In genomic region chr7:130881091-130881798, GRCh38 we compare ENCODE assay signal across 11 cellular contexts.
A peak's percentile ranks its signal among the peaks of the same experiment; 100 is the strongest.
DNase-seq lines count a peak whose midpoint lies in the region; ATAC-seq, FAIRE-seq and TF ChIP-seq lines count a peak whose summit lies in the region.
"Had no signal": no experiment of that assay in that cellular context is flagged by ENCODE, and none has a peak within 500 bp of the region (broad histone marks: within the 10 kb centered on the region; RNA-seq: fewer than 3 reads in every experiment).

No MANE protein-coding gene starts in this region.

- H3K27me3 Mint-ChIP-seq in astrocyte (ENCODE audit: low read depth, unreplicated experiment) (no peaks in the 10 kb centered on the region), memory B cell (no peaks in the 10 kb centered on the region), nephron progenitor cell (ENCODE audit: low read depth, poor library complexity) (peaks cover 10% of the 10 kb centered on the region)

- H3K4me3 ChIP-seq in heart left ventricle (no peak overlapping the region), astrocyte (ENCODE audit: insufficient read depth, low read depth, low read length) (no peak overlapping the region), tibial nerve (no peak overlapping the region)

- peaks cover 80% of the 10 kb centered on the region for H4K20me1 ChIP-seq in astrocyte (ENCODE audit: insufficient read depth, low read length)

- TF ChIP-seq POLR2A in heart left ventricle (IDR thresholded peaks at IDR 0.05) (no peak), tibial nerve (IDR thresholded peaks at IDR 0.05) (no peak)

- no peak overlapping the region for H3K9ac ChIP-seq in astrocyte (ENCODE audit: low read length)

- peaks cover 45% of the 10 kb centered on the region for H3K36me3 Mint-ChIP-seq in astrocyte (ENCODE audit: low read depth, unreplicated experiment)
- peaks cover 18% of the 10 kb centered on the region for H3K36me3 Mint-ChIP-seq in memory B cell
- H3K36me3 Mint-ChIP-seq in nephron progenitor cell (ENCODE audit: low read depth), result no peaks in the 10 kb centered on the region

- H3K9me3 ChIP-seq in heart left ventricle (no peaks in the 10 kb centered on the region), astrocyte (ENCODE audit: insufficient read depth, low read depth, low read length) (no peaks in the 10 kb centered on the region), tibial nerve (no peaks in the 10 kb centered on the region)

- DNase-seq in heart left ventricle (no peak), left cardiac atrium (no peak), astrocyte (ENCODE audit: low read depth) (no peak), memory B cell (ENCODE audit: low spot score in 2 of 2) (no peak), tibial nerve (ENCODE audit: low spot score in 2 of 2) (no peak), occipital lobe (lab: John Stamatoyannopoulos, UW) (no peak), nephron progenitor cell (no peak)
- DNase-seq: COR-L47 had no signal

- ATAC-seq in heart left ventricle, result peak in 2 of 4 donors; percentile 4 to 34
- ATAC-seq in left cardiac atrium, result no peak
- no peak for ATAC-seq in memory B cell (ENCODE audit: low read depth)
- no peak for ATAC-seq in GM19351 (IDR thresholded peaks at IDR 0.05; ENCODE audit: unreplicated experiment)

- H3K36me3 ChIP-seq in heart left ventricle (peaks cover 3 to 96% (median 84%) of the 10 kb centered on the region in 9 donors), astrocyte (ENCODE audit: insufficient read depth, low read length) (peaks cover 86% of the 10 kb centered on the region), tibial nerve (peaks cover 0 to 61% (median 20%) of the 10 kb centered on the region in 3 donors)

- H3K9me3 Mint-ChIP-seq in astrocyte (ENCODE audit: unreplicated experiment), result no peaks in the 10 kb centered on the region
- no peaks in the 10 kb centered on the region for H3K9me3 Mint-ChIP-seq in memory B cell
- no peaks in the 10 kb centered on the region for H3K9me3 Mint-ChIP-seq in nephron progenitor cell

- TF ChIP-seq CTCF in heart left ventricle (IDR thresholded peaks at IDR 0.05), result no peak
- no peak for TF ChIP-seq CTCF in astrocyte (IDR thresholded peaks at IDR 0.05; ENCODE audit: insufficient read depth, low read depth, low read length)
- no peak for TF ChIP-seq CTCF in tibial nerve (IDR thresholded peaks at IDR 0.05)
- TF ChIP-seq CTCF in nephron progenitor cell (IDR thresholded peaks at IDR 0.05), result no peak

- H3K27me3 ChIP-seq in heart left ventricle, result no peaks in the 10 kb centered on the region
- H3K27me3 ChIP-seq in astrocyte (ENCODE audit: insufficient read depth, low read length), result no peaks in the 10 kb centered on the region
- H3K27me3 ChIP-seq in tibial nerve, result no peaks in the 10 kb centered on the region

- H3K4me1 ChIP-seq in heart left ventricle (peaks cover 3 to 52% (median 23%) of the 10 kb centered on the region in 12 donors), astrocyte (ENCODE audit: insufficient read depth, low read length) (peaks cover 27% of the 10 kb centered on the region), tibial nerve (peaks cover 0 to 86% (median 51%) of the 10 kb centered on the region in 4 donors)

- 57 to 69% (median 59%) methylated on average over 3 of the region's 3 CpGs for WGBS in heart left ventricle, 4 donors
- WGBS in tibial nerve, 2 donors, result 29 to 38% methylated on average over 3 of the region's 3 CpGs

- H3K27ac ChIP-seq in heart left ventricle, result peak overlapping the region in 10 of 12 donors; percentile 10 to 66 (median 31)
- peak overlapping the region; percentile 26 for H3K27ac ChIP-seq in astrocyte (ENCODE audit: low read depth, low read length)
- peak overlapping the region; percentile 61 to 94 (median 76) for H3K27ac ChIP-seq in tibial nerve
- H3K27ac ChIP-seq: HL-60 had no signal

- peaks cover 97% of the 10 kb centered on the region for H3K79me2 ChIP-seq in astrocyte (ENCODE audit: insufficient read depth, low read length)

- no peak for TF ChIP-seq EP300 in tibial nerve (IDR thresholded peaks at IDR 0.05)

- H3K4me3 Mint-ChIP-seq in astrocyte (ENCODE audit: unreplicated experiment), result no peak overlapping the region
- H3K4me3 Mint-ChIP-seq in memory B cell, result no peak overlapping the region
- H3K4me3 Mint-ChIP-seq in nephron progenitor cell, result no peak overlapping the region

- H3K27ac Mint-ChIP-seq in astrocyte (ENCODE audit: unreplicated experiment) (peak overlapping the region; percentile 22), memory B cell (peak overlapping the region; percentile 6), nephron progenitor cell (no peak overlapping the region)

- intact Hi-C loops in heart left ventricle (cut with DNase I) (no loop called here), left cardiac atrium (cut with DNase I) (no loop called here)

- no peak for FAIRE-seq in astrocyte (lab: Jason Lieb, UNC)
- FAIRE-seq: endometrium had no signal

- H3K4me1 Mint-ChIP-seq in astrocyte (ENCODE audit: low read depth, unreplicated experiment) (peaks cover 58% of the 10 kb centered on the region), memory B cell (peaks cover 2% of the 10 kb centered on the region), nephron progenitor cell (peaks cover 28% of the 10 kb centered on the region)

- H3K4me2 ChIP-seq in astrocyte (ENCODE audit: low read length), result no peak overlapping the region

- no peak overlapping the region for H2AFZ ChIP-seq in astrocyte (ENCODE audit: low read depth, low read length)
